Comparison of ENCODE assay signal across 21 cellular contexts in genomic region chr6:38452816-38453215, GRCh38.
"Had no signal": no experiment of that assay in that cellular context is flagged by ENCODE, and none has a peak within 500 bp of the region (broad histone marks: within the 10 kb centered on the region; RNA-seq: fewer than 3 reads in every experiment).

No MANE protein-coding gene starts in this region.

- DNase-seq: KBM-7, MV-4-11, NCI-H1048, NCI-H1105, NCI-H1417, NCI-H1436 treated with DMSO at 0.1 percent for 48 hours, NCI-H1694, NCI-H187 treated with DMSO at 0.1 percent for 48 hours, NCI-H2029 treated with DMSO at 0.1 percent for 48 hours, NCI-H2227 treated with DMSO at 0.1 percent for 48 hours, NCI-H446, NCI-H510A, NCI-H524 treated with DMSO at 0.1 percent for 48 hours, NCI-H748 treated with DMSO at 0.1 percent for 48 hours, Right ventricle myocardium superior, RPMI8226, SIG-M5, SK-N-SH, SW 1271, T-cell had no signal

- ATAC-seq: T-cell had no signal

- H3K9me3 ChIP-seq: SJSA1, SK-N-SH had no signal

- H3K36me3 ChIP-seq: SJSA1 had no signal

- H3K4me1 ChIP-seq: SJSA1 had no signal

- H3K4me2 ChIP-seq: SK-N-SH had no signal

- H3K4me3 ChIP-seq: SJSA1 had no signal

- H3K27ac ChIP-seq: SJSA1 had no signal

- H3K27me3 ChIP-seq: SJSA1 had no signal

- H3K9ac ChIP-seq: SK-N-SH had no signal
